Comparison of ENCODE assay signal across 20 cellular contexts in the genomic region with DNA sequence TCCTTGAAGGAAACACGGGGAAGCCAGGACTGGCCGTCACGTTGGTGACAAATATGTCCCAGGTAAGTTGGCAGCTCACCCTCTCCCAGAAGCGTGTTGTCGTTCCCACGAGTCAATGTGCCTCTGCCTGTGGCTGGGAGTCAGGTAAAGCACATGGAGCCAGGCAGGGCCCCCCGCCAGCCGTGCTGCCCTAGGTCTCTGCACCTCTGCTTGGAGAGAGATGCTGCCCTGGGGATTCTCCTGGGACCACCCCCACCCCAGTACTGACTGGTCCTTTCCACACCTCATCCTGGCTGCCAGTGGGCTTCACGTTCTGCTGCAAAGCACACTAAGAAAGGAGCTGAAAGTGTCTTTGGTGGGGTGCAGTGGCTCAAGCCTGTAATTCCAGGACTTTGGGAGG. TPM values are rescaled to one million over a fixed set of nuclear protein-coding genes. Genes with fewer than 3 reads are reported as not detected.
DNase-seq lines count a peak whose midpoint lies in the region; ATAC-seq and TF ChIP-seq lines count a peak whose summit lies in the region.
"Had no signal": no experiment of that assay in that cellular context is flagged by ENCODE, and none has a peak within 500 bp of the region (broad histone marks: within the 10 kb centered on the region; RNA-seq: fewer than 3 reads in every experiment).

No MANE protein-coding gene starts in this region.

- no peaks in the 10 kb centered on the region for H4K20me1 ChIP-seq in IMR-90 (ENCODE audit: insufficient read depth, low read length)
- H4K20me1 ChIP-seq: BLaER1 treated with 17β-estradiol and CSF1 and Interleukin-3, amounts not matched to agents 10 nM and 100 nM had no signal

- peaks cover 68% of the 10 kb centered on the region for H3K36me3 Mint-ChIP-seq in nephron progenitor cell (ENCODE audit: low read depth)
- H3K36me3 Mint-ChIP-seq in stimulated activated effector memory CD8-positive, alpha-beta T cell treated with anti-CD3 and anti-CD28 coated beads, Interleukin-12 subunit alpha, Interleukin-12 subunit beta, amount 100 ng/mL, for 72 hours, result no peaks in the 10 kb centered on the region
- H3K36me3 Mint-ChIP-seq: CD8-positive, alpha-beta T cell had no signal

- no peak for TF ChIP-seq POLR2A in IMR-90 (IDR thresholded peaks at IDR 0.05; ENCODE audit: low read depth, low read length)

- DNase-seq in GM13977 (ENCODE audit: low spot score) (peak; percentile 7), IMR-90 (no peak), nephron progenitor cell (no peak), HUDEP-2 (lab: John Stamatoyannopoulos, UW; ENCODE audit: unreplicated experiment in 76 of 76) (no peak), NCI-H748 (lab: John Stamatoyannopoulos, UW; ENCODE audit: unreplicated experiment) (no peak)
- no peak for DNase-seq in stimulated activated effector memory CD8-positive, alpha-beta T cell treated with anti-CD3 and anti-CD28 coated beads, Interleukin-12 subunit alpha, Interleukin-12 subunit beta, amount 100 ng/mL, for 72 hours (ENCODE audit: low spot score in 2 of 2)
- DNase-seq in effector memory CD4-positive, alpha-beta T cell, result no peak
- DNase-seq: AML-193; Caco-2; Calu3; CD4-positive, alpha-beta T cell; CD8-positive, alpha-beta T cell; DMS79 treated with DMSO at 0.1 percent for 48 hours; GF-D8 had no signal

- no peak overlapping the region for H2BK20ac ChIP-seq in IMR-90 (ENCODE audit: low read depth, low read length)

- TF ChIP-seq RAD21 in IMR-90 (IDR thresholded peaks at IDR 0.05; ENCODE audit: low read length), result no peak

- no peak overlapping the region for H4K91ac ChIP-seq in IMR-90 (ENCODE audit: insufficient read depth, low read depth, low read length)

- in situ Hi-C loops in GM13977 (cut with MboI; ENCODE audit: low pct_unique_long_range_greater_than_20kb, low sequenced_read_pairs, unreplicated experiment) (no loop called here), IMR-90 (cut with MboI; ENCODE audit: low sequenced_read_pairs) (no loop called here)

- TF ChIP-seq CTCF in GM13977 (IDR thresholded peaks at IDR 0.05; ENCODE audit: extremely low read depth, insufficient read depth, missing control alignments), result no peak
- no peak for TF ChIP-seq CTCF in IMR-90 (conservative IDR thresholded peaks at IDR 0.05; ENCODE audit: low read depth, low read length)
- no peak for TF ChIP-seq CTCF in nephron progenitor cell (IDR thresholded peaks at IDR 0.05)

- H3K9me3 ChIP-seq in IMR-90 (ENCODE audit: control insufficient read depth, insufficient read depth, low read length), result peaks cover 7% of the 10 kb centered on the region
- no peaks in the 10 kb centered on the region for H3K9me3 ChIP-seq in effector memory CD4-positive, alpha-beta T cell (ENCODE audit: control insufficient read depth, low read length)

- H3K27ac Mint-ChIP-seq in nephron progenitor cell, result peak overlapping the region; percentile 22
- H3K27ac Mint-ChIP-seq in stimulated activated effector memory CD8-positive, alpha-beta T cell treated with anti-CD3 and anti-CD28 coated beads, Interleukin-12 subunit alpha, Interleukin-12 subunit beta, amount 100 ng/mL, for 72 hours, result peak overlapping the region; percentile 29
- H3K27ac Mint-ChIP-seq: B cell; CD4-positive, alpha-beta T cell; CD8-positive, alpha-beta T cell had no signal

- no TSS peak for BruUV-seq in IMR-90 (replicated peaks; lab: Mats Ljungman, UMichigan)

- peaks cover 3% of the 10 kb centered on the region for H3K27me3 Mint-ChIP-seq in nephron progenitor cell (ENCODE audit: low read depth, poor library complexity)
- H3K27me3 Mint-ChIP-seq: B cell; CD4-positive, alpha-beta T cell had no signal

- no peak overlapping the region for H3K4me2 ChIP-seq in IMR-90 (ENCODE audit: low read depth, low read length)
- H3K4me2 ChIP-seq: A549; BLaER1 treated with 17β-estradiol and CSF1 and Interleukin-3, amounts not matched to agents 10 nM and 100 nM had no signal

- POLR2A ChIA-PET in IMR-90 (lab: Charles Lee; ENCODE audit: unreplicated experiment), result no interaction called here

- H4K5ac ChIP-seq in IMR-90 (ENCODE audit: low read depth, low read length), result no peak overlapping the region

- H3K4me3 ChIP-seq in IMR-90 (ENCODE audit: insufficient read depth, low read depth, low read length), result no peak overlapping the region
- H3K4me3 ChIP-seq in effector memory CD4-positive, alpha-beta T cell (ENCODE audit: insufficient read depth, low read depth, low read length, poor library complexity, severe bottlenecking), result no peak overlapping the region
- H3K4me3 ChIP-seq: A549; BLaER1 treated with 17β-estradiol and CSF1 and Interleukin-3, amounts not matched to agents 10 nM and 100 nM had no signal

- no peak overlapping the region for H4K8ac ChIP-seq in IMR-90 (ENCODE audit: low read depth in 2 of 2, low read length in 2 of 2)

- CTCF ChIA-PET in IMR-90 (lab: Yijun Ruan, JAX), result no interaction called here

- no peaks in the 10 kb centered on the region; a peak in 1 of 4 replicates for H3K79me1 ChIP-seq in IMR-90 (ENCODE audit: low read depth in 1 of 2, low read length in 2 of 2)

- no peak overlapping the region for H2AK9ac ChIP-seq in IMR-90 (replicated peaks; ENCODE audit: low read depth, low read length, poor library complexity)

- H3K4ac ChIP-seq in IMR-90 (ENCODE audit: low read depth, low read length), result no peak overlapping the region

- no peak overlapping the region for H3K27ac ChIP-seq in IMR-90 (ENCODE audit: insufficient read depth, low read length)
- no peak overlapping the region for H3K27ac ChIP-seq in effector memory CD4-positive, alpha-beta T cell (ENCODE audit: insufficient read depth, low read length, poor library complexity, severe bottlenecking)
- H3K27ac ChIP-seq: 22Rv1; A549; BLaER1 treated with 17β-estradiol and CSF1 and Interleukin-3, amounts not matched to agents 10 nM and 100 nM; C4-2B had no signal

- no peaks in the 10 kb centered on the region for H3K9me1 ChIP-seq in IMR-90 (ENCODE audit: insufficient read depth, low read length)

- intact Hi-C loops in IMR-90 (cut with micrococcal nuclease), result no loop called here

- dilution Hi-C loops in IMR-90 (cut with HindIII; ENCODE audit: low sequenced_read_pairs, unreplicated experiment), result no loop called here

- no peak overlapping the region for H2BK15ac ChIP-seq in IMR-90 (ENCODE audit: low read depth, low read length)

- 89% methylated on average over 3 of the region's 9 CpGs; no CpG with 5 or more reads in 1 of the 2 experiments for WGBS in IMR-90 (ENCODE audit: extremely low coverage in 2 of 2, insufficient read length in 1 of 2), 2 experiments

- no peak overlapping the region for H3K56ac ChIP-seq in IMR-90 (ENCODE audit: extremely low read depth, insufficient read depth, low read length)

- H3K4me1 ChIP-seq in IMR-90 (ENCODE audit: control insufficient read depth, insufficient read depth, low read length), result peaks cover 4% of the 10 kb centered on the region; the same call in 1 of the 2 replicates
- no peaks in the 10 kb centered on the region for H3K4me1 ChIP-seq in effector memory CD4-positive, alpha-beta T cell (ENCODE audit: control insufficient read depth, insufficient read depth, low read length, poor library complexity, severe bottlenecking)
- H3K4me1 ChIP-seq: A549, Caco-2 had no signal

- H3K27me3 ChIP-seq in IMR-90 (ENCODE audit: control insufficient read depth, insufficient read depth, low read length), result no peaks in the 10 kb centered on the region
- H3K27me3 ChIP-seq in effector memory CD4-positive, alpha-beta T cell (replicated peaks; ENCODE audit: control insufficient read depth, insufficient read depth, low read length, poor library complexity, severe bottlenecking), result no peaks in the 10 kb centered on the region
- H3K27me3 ChIP-seq: BLaER1 treated with 17β-estradiol and CSF1 and Interleukin-3, amounts not matched to agents 10 nM and 100 nM had no signal

- H2BK5ac ChIP-seq in IMR-90 (ENCODE audit: low read depth, low read length, poor library complexity, severe bottlenecking), result no peak overlapping the region

- no peak for ATAC-seq in IMR-90 (ENCODE audit: low read depth)
- ATAC-seq in stimulated activated effector memory CD8-positive, alpha-beta T cell treated with anti-CD3 and anti-CD28 coated beads, Interleukin-12 subunit alpha, Interleukin-12 subunit beta, amount 100 ng/mL, for 72 hours, result no peak
- no peak for ATAC-seq in HG02840 (IDR thresholded peaks at IDR 0.05; ENCODE audit: low FRiP score, unreplicated experiment)
- ATAC-seq: CD8-positive, alpha-beta T cell had no signal

- no peak overlapping the region for H3K9ac ChIP-seq in IMR-90 (ENCODE audit: low read depth, low read length)
- H3K9ac ChIP-seq: BLaER1 treated with 17β-estradiol and CSF1 and Interleukin-3, amounts not matched to agents 10 nM and 100 nM had no signal

- no peak overlapping the region for H3K18ac ChIP-seq in IMR-90 (ENCODE audit: low read depth, low read length)

- no peak overlapping the region for H3K4me3 Mint-ChIP-seq in nephron progenitor cell
- H3K4me3 Mint-ChIP-seq in stimulated activated effector memory CD8-positive, alpha-beta T cell treated with anti-CD3 and anti-CD28 coated beads, Interleukin-12 subunit alpha, Interleukin-12 subunit beta, amount 100 ng/mL, for 72 hours, result no peak overlapping the region
- H3K4me3 Mint-ChIP-seq: B cell; CD4-positive, alpha-beta T cell; CD8-positive, alpha-beta T cell had no signal

- 0 out of 2 replicates have a peak overlapping the region, but pooled peaks have one; percentile 8 for H2AK5ac ChIP-seq in IMR-90 (ENCODE audit: low read depth, low read length)

- H2BK120ac ChIP-seq in IMR-90 (ENCODE audit: low read depth, low read length), result no peak overlapping the region

- H3K4me1 Mint-ChIP-seq in nephron progenitor cell, result peaks cover 4% of the 10 kb centered on the region
- no peaks in the 10 kb centered on the region for H3K4me1 Mint-ChIP-seq in stimulated activated effector memory CD8-positive, alpha-beta T cell treated with anti-CD3 and anti-CD28 coated beads, Interleukin-12 subunit alpha, Interleukin-12 subunit beta, amount 100 ng/mL, for 72 hours
- H3K4me1 Mint-ChIP-seq: B cell had no signal

- H3K36me3 ChIP-seq in IMR-90 (ENCODE audit: control insufficient read depth, insufficient read depth, low read length), result no peaks in the 10 kb centered on the region
- no peaks in the 10 kb centered on the region for H3K36me3 ChIP-seq in effector memory CD4-positive, alpha-beta T cell (ENCODE audit: control insufficient read depth, insufficient read depth, low read length)

- peaks cover 15% of the 10 kb centered on the region for H3K9me3 Mint-ChIP-seq in nephron progenitor cell
- no peaks in the 10 kb centered on the region for H3K9me3 Mint-ChIP-seq in stimulated activated effector memory CD8-positive, alpha-beta T cell treated with anti-CD3 and anti-CD28 coated beads, Interleukin-12 subunit alpha, Interleukin-12 subunit beta, amount 100 ng/mL, for 72 hours
- H3K9me3 Mint-ChIP-seq: CD4-positive, alpha-beta T cell; CD8-positive, alpha-beta T cell had no signal

- no peak overlapping the region for H3K14ac ChIP-seq in IMR-90 (replicated peaks; ENCODE audit: low read depth, low read length)

- H3K23ac ChIP-seq in IMR-90 (ENCODE audit: low read depth, low read length), result no peak overlapping the region

- no peak overlapping the region for H2AFZ ChIP-seq in IMR-90 (replicated peaks; ENCODE audit: low read length, poor library complexity)

RNA-seq across cellular contexts. Expression of a gene that starts 9.9 kb away (rescaled TPM):
- 0.56 and 1.6 TPM in 2 replicates for total RNA-seq in IMR-90 (2012; rRNA removed)
- polyA plus RNA-seq in IMR-90 (2012; rRNA removed), result 0.20 and 0.24 TPM in 2 replicates
- 0.08 and 0.13 TPM in 2 replicates for polyA plus RNA-seq in IMR-90 (2012; cell fraction: cytosol; rRNA removed)
- 0.03 and 0.17 TPM in 2 replicates for polyA plus RNA-seq in IMR-90 (2012; cell fraction: nucleus; rRNA removed; ENCODE audit: low replicate concordance)
- total RNA-seq: CD4-positive, alpha-beta T cell; CD8-positive, alpha-beta T cell had no signal

RNA-seq across cellular contexts. Expression of a gene that starts 24.0 kb away (rescaled TPM):
- 11.3 and 12.5 TPM in 2 replicates for total RNA-seq in IMR-90 (2012; rRNA removed)
- polyA plus RNA-seq in IMR-90 (2012; rRNA removed), result 11.8 and 15.5 TPM in 2 replicates
- 5.4 and 7.6 TPM in 2 replicates for polyA plus RNA-seq in IMR-90 (2012; cell fraction: cytosol; rRNA removed)
- polyA plus RNA-seq in IMR-90 (2012; cell fraction: nucleus; rRNA removed; ENCODE audit: low replicate concordance), result 16.4 and 42.6 TPM in 2 replicates

RNA-seq across cellular contexts. Expression of a gene that starts 45.6 kb away (rescaled TPM):
- 128 and 147 TPM in 2 replicates for total RNA-seq in IMR-90 (2012; rRNA removed)
- polyA plus RNA-seq in IMR-90 (2012; rRNA removed), result 632 and 675 TPM in 2 replicates
- 223 and 627 TPM in 2 replicates for polyA plus RNA-seq in IMR-90 (2012; cell fraction: cytosol; rRNA removed)
- polyA plus RNA-seq in IMR-90 (2012; cell fraction: nucleus; rRNA removed; ENCODE audit: low replicate concordance), result 136 and 285 TPM in 2 replicates
